ENCODE assay signal across 8 cellular contexts in genomic region chr1:213070399-213070798, GRCh38. TPM values are rescaled to one million over a fixed set of nuclear protein-coding genes. Genes with fewer than 3 reads are reported as not detected.
DNase-seq lines count a peak whose midpoint lies in the region; ATAC-seq and TF ChIP-seq lines count a peak whose summit lies in the region.

No MANE protein-coding gene starts in this region.

- H3K36me3 ChIP-seq in OCI-LY7 (ENCODE audit: insufficient read depth, low read length) = no peaks in the 10 kb centered on the region
- no peaks in the 10 kb centered on the region for H3K36me3 ChIP-seq in tibial artery

- no peak overlapping the region for H2AFZ ChIP-seq in OCI-LY7 (ENCODE audit: low read length)

- H3K4me1 ChIP-seq in OCI-LY7 (ENCODE audit: insufficient read depth, low read length, poor library complexity, severe bottlenecking) = peaks cover 5% of the 10 kb centered on the region
- peaks cover 0 to 12% (median 0%) of the 10 kb centered on the region in 4 donors for H3K4me1 ChIP-seq in tibial artery

- no TSS peak for BruUV-seq in OCI-LY7 (replicated peaks; lab: Mats Ljungman, UMichigan)

- no peaks in the 10 kb centered on the region for H3K9me2 ChIP-seq in OCI-LY7 (ENCODE audit: insufficient read depth, low read length)

- CTCF ChIA-PET in OCI-LY7 (lab: Charles Lee; ENCODE audit: unreplicated experiment) = no interaction called here

- H3K27ac ChIP-seq in OCI-LY7 (ENCODE audit: low read depth, low read length, poor library complexity, severe bottlenecking) (no peak overlapping the region), tibial artery (no peak overlapping the region)

- POLR2A ChIA-PET in OCI-LY7 (lab: Charles Lee) = interaction anchor here (1.2 to 1.5 kb wide), 2 partner anchors 10 to 25 kb away, joined by 3 to 4 read pairs; no protein-coding TSS in a partner anchor

- TF ChIP-seq CTCF in OCI-LY7 (conservative IDR thresholded peaks at IDR 0.05; ENCODE audit: low read length) (peak; percentile 33; the same call in 1 of the 2 replicates), epithelial cell of proximal tubule (conservative IDR thresholded peaks at IDR 0.05; ENCODE audit: low read depth, low read length) (peak; percentile 35), tibial artery (IDR thresholded peaks at IDR 0.05) (peak in 1 of 2 experiments; percentile 26)

- H4K20me1 ChIP-seq in OCI-LY7 (ENCODE audit: insufficient read depth, low read length) = no peaks in the 10 kb centered on the region

- peak; percentile 89 for ATAC-seq in GM19372 (IDR thresholded peaks at IDR 0.05; ENCODE audit: low read depth, unreplicated experiment)
- peak; percentile 98 for ATAC-seq in HG03159 (IDR thresholded peaks at IDR 0.05; ENCODE audit: unreplicated experiment)

- H3K79me2 ChIP-seq in OCI-LY7 (ENCODE audit: insufficient read depth, low read depth, low read length) = no peaks in the 10 kb centered on the region

- intact Hi-C loops in OCI-LY7 (cut with micrococcal nuclease; ENCODE audit: unreplicated experiment) (no loop called here), tibial artery (cut with DNase I; ENCODE audit: low total_unique reads) (no loop called here)

- H3K27me3 ChIP-seq in tibial artery = no peaks in the 10 kb centered on the region

- H3K9me3 ChIP-seq in OCI-LY7 (ENCODE audit: low read length) = no peaks in the 10 kb centered on the region
- H3K9me3 ChIP-seq in tibial artery = no peaks in the 10 kb centered on the region

- DNase-seq in ELR (ENCODE audit: low read depth) = peak; percentile 88
- DNase-seq in OCI-LY7 (ENCODE audit: low spot score) = peak; percentile 19
- no peak for DNase-seq in epithelial cell of proximal tubule (ENCODE audit: low read depth)
- DNase-seq in superior temporal gyrus (ENCODE audit: extremely low spot score) = peak; percentile 59
- no peak for DNase-seq in iPS-NIHi11 (ENCODE audit: low spot score)
- no peak for DNase-seq in tibial artery

- H3K4me3 ChIP-seq in OCI-LY7 (ENCODE audit: low read depth, low read length, poor library complexity, severe bottlenecking) (no peak overlapping the region), epithelial cell of proximal tubule (ENCODE audit: low read depth, low read length) (no peak overlapping the region), tibial artery (no peak overlapping the region)

- peak overlapping the region; percentile 34; the same call in 1 of the 2 replicates for H3K4me2 ChIP-seq in OCI-LY7 (ENCODE audit: low read length)

RNA-seq across cellular contexts. Expression of gene RPS6KC1, which starts 19.4 kb away (rescaled TPM):
- total RNA-seq in OCI-LY7 (2014; rRNA removed; shearing (Covaris generic)) = 5.9 and 10.7 TPM in 2 replicates
- total RNA-seq in OCI-LY7 (2022) (7.4 and 9.4 TPM in 2 replicates), epithelial cell of proximal tubule (8.3 and 8.5 TPM in 2 replicates)

RNA-seq across cellular contexts. Expression of gene ANGEL2, which starts 54.7 kb away (rescaled TPM):
- 24.1 and 40.1 TPM in 2 replicates for total RNA-seq in OCI-LY7 (2014; rRNA removed; shearing (Covaris generic))
- 42.7 and 50.8 TPM in 2 replicates for total RNA-seq in OCI-LY7 (2022)
- total RNA-seq in epithelial cell of proximal tubule = 14.8 and 27.4 TPM in 2 replicates

Comparison
In these comparisons a context has a peak if more than half of its experiments do, and no peak if none do; other contexts are left out.
1. DNase-seq: peak in ELR (single experiment), OCI-LY7 (single experiment) and superior temporal gyrus (single experiment); none in epithelial cell of proximal tubule (single experiment), iPS-NIHi11 (single experiment) and tibial artery (0 of 2).